In the genomic region with DNA sequence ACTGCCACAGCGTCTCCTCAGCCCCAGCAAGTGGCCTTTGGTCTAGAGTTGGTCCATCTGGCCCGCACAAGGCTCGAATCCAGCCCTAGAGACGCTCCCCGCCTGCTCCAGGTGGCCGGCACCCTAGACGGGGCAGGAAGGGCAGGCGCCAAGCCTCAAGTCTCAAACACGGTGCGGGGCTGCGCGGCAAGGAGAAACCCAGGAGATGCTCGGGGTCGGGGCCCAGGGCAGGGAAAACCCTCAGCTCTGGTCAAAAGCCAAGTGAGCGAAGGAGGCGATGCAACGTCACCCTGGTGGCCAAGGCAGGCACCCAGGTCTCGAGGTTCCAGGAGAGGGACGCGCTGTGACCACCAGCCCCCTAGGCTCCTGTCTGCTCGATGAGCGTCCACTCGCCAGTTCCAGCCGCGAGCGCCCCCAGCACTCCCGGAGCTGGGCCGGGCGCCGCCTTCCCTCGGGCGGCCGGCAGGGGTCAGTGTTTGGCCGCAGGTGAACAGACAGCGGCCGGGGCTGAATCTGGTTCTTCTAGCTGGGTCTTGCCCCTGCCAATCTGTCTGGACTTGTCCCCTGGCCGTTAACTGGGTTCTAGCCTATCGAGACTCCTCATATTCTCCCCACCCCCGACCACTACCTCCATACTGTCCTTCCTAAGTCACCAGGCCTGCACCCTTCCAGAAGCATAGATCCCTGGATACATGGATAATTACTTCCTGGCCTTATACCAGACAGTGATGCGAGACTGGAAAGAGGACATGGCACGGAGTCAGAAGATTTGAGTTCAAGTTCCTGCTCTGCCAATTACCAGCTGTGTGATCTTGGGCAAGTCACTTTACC, we compare ENCODE assay signal across 8 cellular contexts. TPM values are rescaled to one million over a fixed set of nuclear protein-coding genes. Genes with fewer than 3 reads are reported as not detected.
A peak's percentile ranks its signal among the peaks of the same experiment; 100 is the strongest.
DNase-seq lines count a peak whose midpoint lies in the region; ATAC-seq and TF ChIP-seq lines count a peak whose summit lies in the region.

No MANE protein-coding gene starts in this region.

- H3K36me3 ChIP-seq in SK-N-MC (ENCODE audit: insufficient read depth, low read length): no peaks in the 10 kb centered on the region
- no peaks in the 10 kb centered on the region for H3K36me3 ChIP-seq in parathyroid adenoma (ENCODE audit: control insufficient read depth, insufficient read depth, low read length)
- H3K36me3 ChIP-seq in upper lobe of right lung: no peaks in the 10 kb centered on the region

- intact Hi-C loops in activated naive CD4-positive, alpha-beta T cell treated with anti-CD3 and anti-CD28 coated beads for 36 hours (cut with micrococcal nuclease): loop anchor here (1.0 to 5.0 kb wide), 5 partner anchors 46 to 354 kb away; no protein-coding TSS in a partner anchor
- intact Hi-C loops in Right ventricle myocardium inferior (cut with DNase I): loop anchor here (5.0 to 10.0 kb wide), 3 partner anchors 199 to 616 kb away; no protein-coding TSS in a partner anchor
- intact Hi-C loops in upper lobe of right lung (cut with DNase I): loop anchor here (10.0 kb wide), 1 partner anchor 116 kb away; no protein-coding TSS in a partner anchor

- H3K4me3 ChIP-seq in SK-N-MC: no peak overlapping the region
- no peak overlapping the region for H3K4me3 ChIP-seq in parathyroid adenoma (ENCODE audit: low read depth, low read length)
- H3K4me3 ChIP-seq in upper lobe of right lung: no peak overlapping the region

- peak overlapping the region; percentile 6 for H2AFZ ChIP-seq in parathyroid adenoma

- no peaks in the 10 kb centered on the region for H3K36me3 Mint-ChIP-seq in activated naive CD4-positive, alpha-beta T cell treated with anti-CD3 and anti-CD28 coated beads for 36 hours (ENCODE audit: low read depth)

- DNase-seq in DMS79 treated with DMSO at 0.1 percent for 48 hours (lab: John Stamatoyannopoulos, UW): peak; percentile 28
- DNase-seq in DMS79 (lab: John Stamatoyannopoulos, UW): no peak
- peak; percentile 41 to 66 for DNase-seq in Kasumi-1 (lab: John Stamatoyannopoulos, UW)
- DNase-seq in SK-N-MC (ENCODE audit: low read depth, low spot score): no peak
- DNase-seq in activated naive CD4-positive, alpha-beta T cell treated with anti-CD3 and anti-CD28 coated beads for 36 hours: peak; percentile 74
- peak; percentile 77 for DNase-seq in Right ventricle myocardium inferior (ENCODE audit: missing footprints)
- peak; percentile 83 for DNase-seq in upper lobe of right lung

- no peak overlapping the region for H3K4me2 ChIP-seq in parathyroid adenoma (ENCODE audit: low read length)

- H3K27ac Mint-ChIP-seq in activated naive CD4-positive, alpha-beta T cell treated with anti-CD3 and anti-CD28 coated beads for 36 hours: no peak overlapping the region

- H3K4me1 Mint-ChIP-seq in activated naive CD4-positive, alpha-beta T cell treated with anti-CD3 and anti-CD28 coated beads for 36 hours (ENCODE audit: low read depth): peaks cover 4% of the 10 kb centered on the region

- H3K9ac ChIP-seq in SK-N-MC (ENCODE audit: insufficient read length) (no peak overlapping the region), parathyroid adenoma (no peak overlapping the region)

- H3K4me3 Mint-ChIP-seq in activated naive CD4-positive, alpha-beta T cell treated with anti-CD3 and anti-CD28 coated beads for 36 hours: no peak overlapping the region

- no peaks in the 10 kb centered on the region for H3K79me2 ChIP-seq in parathyroid adenoma

- H3K9me3 Mint-ChIP-seq in activated naive CD4-positive, alpha-beta T cell treated with anti-CD3 and anti-CD28 coated beads for 36 hours: no peaks in the 10 kb centered on the region

- no peaks in the 10 kb centered on the region for H3K4me1 ChIP-seq in parathyroid adenoma
- H3K4me1 ChIP-seq in upper lobe of right lung: peaks cover 4% of the 10 kb centered on the region

- H3K9me3 ChIP-seq in SK-N-MC (ENCODE audit: low read depth, low read length): no peaks in the 10 kb centered on the region
- H3K9me3 ChIP-seq in parathyroid adenoma (ENCODE audit: control insufficient read depth, low read length): no peaks in the 10 kb centered on the region
- H3K9me3 ChIP-seq in upper lobe of right lung: no peaks in the 10 kb centered on the region

- ATAC-seq in Right ventricle myocardium inferior (peak; percentile 84), upper lobe of right lung (peak; percentile 97)

- H3K27me3 ChIP-seq in parathyroid adenoma (ENCODE audit: control insufficient read depth, insufficient read depth, low read length) (no peaks in the 10 kb centered on the region), upper lobe of right lung (peaks cover 50% of the 10 kb centered on the region)

- peaks cover 20% of the 10 kb centered on the region for H3K27me3 Mint-ChIP-seq in activated naive CD4-positive, alpha-beta T cell treated with anti-CD3 and anti-CD28 coated beads for 36 hours (ENCODE audit: low read depth)

- CTCF ChIA-PET in activated naive CD4-positive, alpha-beta T cell treated with anti-CD3 and anti-CD28 coated beads for 36 hours (lab: Charles Lee): interaction anchor here (0.5 to 4.8 kb wide), 58 partner anchors 8 to 1935 kb away, joined by 3 to 50 read pairs (median 4); a partner anchor contains a TSS

- peak; percentile 92 for TF ChIP-seq CTCF in parathyroid adenoma (IDR thresholded peaks at IDR 0.05)
- TF ChIP-seq CTCF in upper lobe of right lung (IDR thresholded peaks at IDR 0.05): peak; percentile 96

- peak overlapping the region; percentile 52; the same call in 1 of the 2 replicates for H3K27ac ChIP-seq in SK-N-MC
- H3K27ac ChIP-seq in parathyroid adenoma: no peak overlapping the region
- H3K27ac ChIP-seq in upper lobe of right lung: no peak overlapping the region

RNA-seq across cellular contexts. Expression of a gene that starts 44.0 kb away (rescaled TPM):
- not detected for total RNA-seq in activated naive CD4-positive, alpha-beta T cell treated with anti-CD3 and anti-CD28 coated beads for 36 hours
- not detected for total RNA-seq in Right ventricle myocardium inferior
- not detected for total RNA-seq in upper lobe of right lung

RNA-seq across cellular contexts. Expression of a gene that starts 44.6 kb away (rescaled TPM):
- total RNA-seq in activated naive CD4-positive, alpha-beta T cell treated with anti-CD3 and anti-CD28 coated beads for 36 hours: not detected
- not detected for total RNA-seq in Right ventricle myocardium inferior
- not detected for total RNA-seq in upper lobe of right lung

RNA-seq across cellular contexts. Expression of a gene that starts 50.2 kb away (rescaled TPM):
- not detected for total RNA-seq in activated naive CD4-positive, alpha-beta T cell treated with anti-CD3 and anti-CD28 coated beads for 36 hours
- total RNA-seq in Right ventricle myocardium inferior (not detected), upper lobe of right lung (not detected)

RNA-seq across cellular contexts. Expression of a gene that starts 52.2 kb away (rescaled TPM):
- 1 to 10 TPM; 6.7 to 6.9 TPM for total RNA-seq in activated naive CD4-positive, alpha-beta T cell treated with anti-CD3 and anti-CD28 coated beads for 36 hours
- total RNA-seq in Right ventricle myocardium inferior: not detected
- not detected for total RNA-seq in upper lobe of right lung

Comparison
In these comparisons a context has a peak if more than half of its experiments do, and no peak if none do; other contexts are left out.
1. DNase-seq: peak in DMS79 treated with DMSO at 0.1 percent for 48 hours (single experiment), Kasumi-1 (2 of 2), activated naive CD4-positive, alpha-beta T cell treated with anti-CD3 and anti-CD28 coated beads for 36 hours (single experiment), Right ventricle myocardium inferior (single experiment) and upper lobe of right lung (single experiment); none in DMS79 (single experiment) and SK-N-MC (single experiment).